In genomic region chr7:117588352-117588794, GRCh38 we compare ENCODE assay signal across 11 cellular contexts.
DNase-seq lines count a peak whose midpoint lies in the region; ATAC-seq, FAIRE-seq and TF ChIP-seq lines count a peak whose summit lies in the region.
"Had no signal": no experiment of that assay in that cellular context is flagged by ENCODE, and none has a peak within 500 bp of the region (broad histone marks: within the 10 kb centered on the region; RNA-seq: fewer than 3 reads in every experiment).

No MANE protein-coding gene starts in this region.

- peak; percentile 31 for DNase-seq in HS-5 (ENCODE audit: low read depth)
- DNase-seq in body of pancreas: no peak
- peak; percentile 68 for DNase-seq in small intestine
- DNase-seq in NCI-H1436 (lab: John Stamatoyannopoulos, UW): no peak
- DNase-seq in KBM-7: no peak
- DNase-seq: activated naive CD4-positive, alpha-beta T cell treated with anti-CD3 and anti-CD28 coated beads for 36 hours; Right ventricle myocardium superior; substantia nigra had no signal

- H3K4me3 ChIP-seq in body of pancreas: no peak overlapping the region
- H3K4me3 ChIP-seq in small intestine (ENCODE audit: low read depth in 1 of 2, low read length in 2 of 2): no peak overlapping the region

- H3K27ac ChIP-seq in body of pancreas (no peak overlapping the region), small intestine (ENCODE audit: low read depth in 1 of 2, low read length in 1 of 2) (no peak overlapping the region)

- peak; percentile 86 for ATAC-seq in GM19351 (IDR thresholded peaks at IDR 0.05; ENCODE audit: unreplicated experiment)
- ATAC-seq in body of pancreas: peak; percentile 43
- no peak for ATAC-seq in HG02763 (IDR thresholded peaks at IDR 0.05; ENCODE audit: unreplicated experiment)
- ATAC-seq: natural killer cell treated with Interleukin-12 subunit alpha and Interleukin-12 subunit beta and Interleukin-15 and Interleukin-18, amount 100 ng/mL, for 72 hours had no signal

- WGBS in body of pancreas, 2 donors: 0 to 4% methylated on average over 1 of the region's 1 CpG
- 0 to 6% (median 5%) methylated on average over 1 of the region's 1 CpG for WGBS in small intestine, 3 donors

- H3K36me3 ChIP-seq in body of pancreas (replicated peaks in 1 of 2; ENCODE audit: insufficient read depth in 1 of 2, low read depth in 2 of 2) (no peaks in the 10 kb centered on the region), small intestine (ENCODE audit: control insufficient read depth in 2 of 2, insufficient read depth in 2 of 2, low read length in 2 of 2) (no peaks in the 10 kb centered on the region)

- H3K4me1 ChIP-seq in body of pancreas (peaks cover 30% of the 10 kb centered on the region), small intestine (ENCODE audit: control insufficient read depth in 2 of 2, insufficient read depth in 1 of 2, low read depth in 1 of 2, low read length in 1 of 2) (no peaks in the 10 kb centered on the region)

- intact Hi-C loops in body of pancreas (cut with DNase I): no loop called here

- no peaks in the 10 kb centered on the region for H3K27me3 ChIP-seq in body of pancreas
- H3K27me3 ChIP-seq in small intestine (ENCODE audit: control insufficient read depth in 2 of 2, insufficient read depth in 2 of 2, low read length in 2 of 2): no peaks in the 10 kb centered on the region

- FAIRE-seq in small intestine (lab: Jason Lieb, UNC): peak; percentile 51

- in situ Hi-C loops in KBM-7 (cut with MboI; ENCODE audit: low pct_unique_long_range_greater_than_20kb, low sequenced_read_pairs): no loop called here

- H3K9me3 ChIP-seq in body of pancreas (no peaks in the 10 kb centered on the region), small intestine (ENCODE audit: control insufficient read depth, low read depth) (no peaks in the 10 kb centered on the region)

- TF ChIP-seq CTCF in body of pancreas (IDR thresholded peaks at IDR 0.05): no peak

- no peak for TF ChIP-seq POLR2A in body of pancreas (IDR thresholded peaks at IDR 0.05)

Comparison
In these comparisons a context has a peak if more than half of its experiments do, and no peak if none do; other contexts are left out.
1. DNase-seq: peak in HS-5 (single experiment) and small intestine (single experiment); none in body of pancreas (0 of 4), NCI-H1436 (single experiment) and KBM-7 (single experiment).